8 cellular contexts compared by ENCODE assay signal in the genomic region with DNA sequence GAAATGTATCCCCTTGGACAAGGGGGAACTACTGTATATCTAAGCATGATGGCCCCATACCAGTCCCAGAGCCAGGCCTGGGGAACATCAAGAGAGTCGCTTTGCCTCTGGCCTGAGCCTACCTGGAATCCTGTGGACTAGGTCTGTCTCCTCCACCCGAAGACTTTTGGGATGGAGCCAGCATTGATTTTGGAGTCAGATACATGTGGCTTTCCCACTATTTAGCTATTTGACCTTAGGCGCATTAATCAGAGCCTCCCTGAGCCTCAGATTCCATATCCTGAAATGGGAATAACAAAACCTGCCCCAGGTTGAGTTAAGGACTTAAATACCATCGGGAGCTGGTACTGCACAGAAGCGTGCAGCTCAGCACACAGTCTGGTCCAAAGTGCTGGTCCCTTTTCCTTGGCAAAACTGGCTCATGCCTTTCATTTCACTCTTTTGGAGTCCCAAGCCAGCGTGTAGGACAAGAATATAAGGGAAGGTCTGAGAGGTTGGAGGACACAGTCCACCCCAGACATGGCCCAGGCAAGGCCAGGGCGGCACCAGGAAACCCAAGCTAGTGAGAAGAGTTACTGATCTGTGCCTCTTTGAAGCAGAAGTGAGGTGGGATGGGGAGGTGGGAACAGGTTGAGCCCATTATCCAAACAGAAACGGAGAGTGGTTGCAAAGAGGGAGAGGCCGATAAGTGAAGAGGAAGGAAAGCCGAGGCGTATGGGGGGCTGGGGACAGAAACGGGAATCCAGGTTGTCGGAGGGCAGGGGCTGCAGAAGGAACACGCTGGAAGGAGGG. TPM values are rescaled to one million over a fixed set of nuclear protein-coding genes. Genes with fewer than 3 reads are reported as not detected.
DNase-seq lines count a peak whose midpoint lies in the region; ATAC-seq and TF ChIP-seq lines count a peak whose summit lies in the region.

No MANE protein-coding gene starts in this region.

- ATAC-seq in activated CD4-positive, alpha-beta T cell treated with anti-CD3 and anti-CD28 coated beads for 36 hours = no peak
- ATAC-seq in lower lobe of right lung (no peak), HG02798 (IDR thresholded peaks at IDR 0.05; ENCODE audit: poor library complexity, unreplicated experiment) (no peak), GM21360 (IDR thresholded peaks at IDR 0.05; ENCODE audit: unreplicated experiment) (no peak)

- H3K4me1 Mint-ChIP-seq in activated CD4-positive, alpha-beta T cell treated with anti-CD3 and anti-CD28 coated beads for 36 hours = peaks cover 6% of the 10 kb centered on the region

- H3K4me3 ChIP-seq in ascending aorta (peak overlapping the region; percentile 45 to 63), lower lobe of right lung (peak overlapping the region; percentile 59)

- H3K9me3 Mint-ChIP-seq in activated CD4-positive, alpha-beta T cell treated with anti-CD3 and anti-CD28 coated beads for 36 hours (ENCODE audit: low read depth) = no peaks in the 10 kb centered on the region

- intact Hi-C loops in activated CD4-positive, alpha-beta T cell treated with anti-CD3 and anti-CD28 coated beads for 36 hours (cut with DNase I, micrococcal nuclease) = loop anchor here in 1 of 2 experiments (2.0 kb wide), 1 partner anchor 73 kb away; a partner anchor contains a TSS
- intact Hi-C loops in ascending aorta (cut with DNase I) = no loop called here
- intact Hi-C loops in lower lobe of right lung (cut with DNase I) = no loop called here

- H3K9me3 ChIP-seq in ascending aorta (no peaks in the 10 kb centered on the region), lower lobe of right lung (no peaks in the 10 kb centered on the region)

- no peak for TF ChIP-seq CTCF in ascending aorta (IDR thresholded peaks at IDR 0.05)
- no peak for TF ChIP-seq CTCF in lower lobe of right lung (IDR thresholded peaks at IDR 0.05)

- H3K4me1 ChIP-seq in ascending aorta = peaks cover 6 to 9% of the 10 kb centered on the region in 2 donors
- H3K4me1 ChIP-seq in lower lobe of right lung = peaks cover 13% of the 10 kb centered on the region

- H3K27me3 Mint-ChIP-seq in activated CD4-positive, alpha-beta T cell treated with anti-CD3 and anti-CD28 coated beads for 36 hours = peaks cover 38% of the 10 kb centered on the region

- H3K36me3 Mint-ChIP-seq in activated CD4-positive, alpha-beta T cell treated with anti-CD3 and anti-CD28 coated beads for 36 hours (ENCODE audit: low read depth) = no peaks in the 10 kb centered on the region

- no peak overlapping the region for H3K27ac Mint-ChIP-seq in activated CD4-positive, alpha-beta T cell treated with anti-CD3 and anti-CD28 coated beads for 36 hours

- DNase-seq in activated CD4-positive, alpha-beta T cell treated with anti-CD3 and anti-CD28 coated beads for 36 hours = no peak
- no peak for DNase-seq in activated CD4-positive, alpha-beta T cell treated with anti-CD3 and anti-CD28 coated beads for 1 hour
- no peak for DNase-seq in ascending aorta (ENCODE audit: low spot score in 2 of 2)
- DNase-seq in lower lobe of right lung = no peak
- no peak for DNase-seq in substantia nigra (lab: John Stamatoyannopoulos, UW)
- no peak for DNase-seq in effector CD8-positive, alpha-beta T cell (lab: John Stamatoyannopoulos, UW)

- H3K36me3 ChIP-seq in ascending aorta (no peaks in the 10 kb centered on the region), lower lobe of right lung (no peaks in the 10 kb centered on the region)

- POLR2A ChIA-PET in activated CD4-positive, alpha-beta T cell treated with anti-CD3 and anti-CD28 coated beads for 36 hours (lab: Charles Lee) = interaction anchor here (1.9 kb wide), 1 partner anchor 107 kb away, joined by 5 read pairs; a partner anchor contains a TSS

- H3K4me3 Mint-ChIP-seq in activated CD4-positive, alpha-beta T cell treated with anti-CD3 and anti-CD28 coated beads for 36 hours = peak overlapping the region; percentile 46

- H3K27ac ChIP-seq in ascending aorta = no peak overlapping the region
- no peak overlapping the region for H3K27ac ChIP-seq in lower lobe of right lung
- peak overlapping the region; percentile 99 for H3K27ac ChIP-seq in substantia nigra (ENCODE audit: low read depth, low read length, poor library complexity, severe bottlenecking)

- peaks cover 11% of the 10 kb centered on the region for H3K27me3 ChIP-seq in ascending aorta
- H3K27me3 ChIP-seq in lower lobe of right lung (ENCODE audit: low read depth) = peaks cover 37% of the 10 kb centered on the region

- CTCF ChIA-PET in activated CD4-positive, alpha-beta T cell treated with anti-CD3 and anti-CD28 coated beads for 36 hours (lab: Charles Lee) = interaction anchor here (1.1 to 1.7 kb wide), 3 partner anchors 37 to 89 kb away, joined by 4 read pairs; no protein-coding TSS in a partner anchor

RNA-seq across cellular contexts. Expression of a gene that starts 1.0 kb away (rescaled TPM):
- not detected for total RNA-seq in activated CD4-positive, alpha-beta T cell treated with anti-CD3 and anti-CD28 coated beads for 36 hours
- total RNA-seq in ascending aorta (not detected), lower lobe of right lung (2.5 TPM)
